Comparison of ENCODE assay signal across 20 cellular contexts in genomic region chr20:42639140-42639539, GRCh38.
DNase-seq lines count a peak whose midpoint lies in the region; ATAC-seq, FAIRE-seq and TF ChIP-seq lines count a peak whose summit lies in the region.
"Had no signal": no experiment of that assay in that cellular context is flagged by ENCODE, and none has a peak within 500 bp of the region (broad histone marks: within the 10 kb centered on the region; RNA-seq: fewer than 3 reads in every experiment).

No MANE protein-coding gene starts in this region.

- no peak overlapping the region for H3K18ac ChIP-seq in H1 (ENCODE audit: extremely low read depth, low read length)

- no peak overlapping the region for H2BK20ac ChIP-seq in H1 (ENCODE audit: low read length)

- H3K9me3 ChIP-seq in HepG2 (ENCODE audit: low read length) (peaks cover 43% of the 10 kb centered on the region), right lobe of liver (no peaks in the 10 kb centered on the region), H1 (ENCODE audit: insufficient read depth in 2 of 2, low read depth in 1 of 2, low read length in 1 of 2) (peaks cover 0 to 4% of the 10 kb centered on the region in 2 experiments; a peak in 1 of 4 replicates), esophagus muscularis mucosa (peaks cover 0 to 7% (median 2%) of the 10 kb centered on the region in 4 donors)
- H3K9me3 ChIP-seq: BE2C had no signal

- DNase-seq in HepG2 (ENCODE audit: low spot score), result no peak
- DNase-seq in right lobe of liver, result no peak
- peak; percentile 6 for DNase-seq in OCI-M1 (lab: John Stamatoyannopoulos, UW)
- no peak for DNase-seq in H1 (ENCODE audit: low read depth in 1 of 2, low spot score in 2 of 2)
- DNase-seq in esophagus muscularis mucosa (ENCODE audit: extremely low spot score), result no peak
- no peak for DNase-seq in caudate nucleus (lab: John Stamatoyannopoulos, UW)
- DNase-seq: ACHN; BE2C; C1 segment of cervical spinal cord; CD4-positive, CD25-positive, alpha-beta regulatory T cell; CD8-positive, alpha-beta memory T cell; COR-L47; H7 had no signal

- H3K36me3 ChIP-seq in HepG2 (replicated peaks in 1 of 2; ENCODE audit: control insufficient read depth in 1 of 2, insufficient read depth in 2 of 2, low read length in 2 of 2) (no peaks in the 10 kb centered on the region), right lobe of liver (no peaks in the 10 kb centered on the region), H1 (ENCODE audit: control insufficient read depth in 2 of 4, insufficient read depth in 4 of 4, low read length in 3 of 4) (no peaks in the 10 kb centered on the region), esophagus muscularis mucosa (no peaks in the 10 kb centered on the region)
- H3K36me3 ChIP-seq: BE2C had no signal

- TF ChIP-seq RAD21 in HepG2 (CRISPR knock-in tag; IDR thresholded peaks at IDR 0.05) (no peak), H1 (IDR thresholded peaks at IDR 0.05 in 1 of 2, conservative IDR thresholded peaks at IDR 0.05 in 1 of 2; ENCODE audit: low read depth in 2 of 2, low read length in 2 of 2) (no peak)

- H3K4me1 ChIP-seq in HepG2 (ENCODE audit: insufficient read depth, low read length) (no peaks in the 10 kb centered on the region), right lobe of liver (no peaks in the 10 kb centered on the region), H1 (replicated peaks in 1 of 4; ENCODE audit: control insufficient read depth in 3 of 4, insufficient read depth in 4 of 4, low read length in 3 of 4) (no peaks in the 10 kb centered on the region), esophagus muscularis mucosa (no peaks in the 10 kb centered on the region)
- H3K4me1 ChIP-seq: BE2C had no signal

- no peaks in the 10 kb centered on the region for H4K20me1 ChIP-seq in HepG2 (ENCODE audit: insufficient read depth, low read length)
- H4K20me1 ChIP-seq in H1 (replicated peaks in 1 of 2; ENCODE audit: control insufficient read depth in 1 of 2, insufficient read depth in 2 of 2, low read length in 2 of 2), result no peaks in the 10 kb centered on the region

- intact Hi-C loops in HepG2 (cut with micrococcal nuclease; ENCODE audit: unreplicated experiment), result no loop called here
- intact Hi-C loops in right lobe of liver (cut with DNase I), result no loop called here
- intact Hi-C loops in esophagus muscularis mucosa (cut with DNase I), result no loop called here

- H3K27ac ChIP-seq in HepG2 (ENCODE audit: extremely low read length, insufficient read depth, low read length), result no peak overlapping the region
- no peak overlapping the region for H3K27ac ChIP-seq in right lobe of liver
- no peak overlapping the region for H3K27ac ChIP-seq in H1 (ENCODE audit: low read depth, low read length)
- no peak overlapping the region for H3K27ac ChIP-seq in esophagus muscularis mucosa (replicated peaks in 1 of 4)
- no peak overlapping the region for H3K27ac ChIP-seq in caudate nucleus (ENCODE audit: low read depth, low read length)

- H3K79me2 ChIP-seq in HepG2 (ENCODE audit: insufficient read depth, low read length) (no peaks in the 10 kb centered on the region), H1 (ENCODE audit: control insufficient read depth in 1 of 2, insufficient read depth in 2 of 2, low read length in 2 of 2) (no peaks in the 10 kb centered on the region)

- no peaks in the 10 kb centered on the region for H3K23me2 ChIP-seq in H1 (ENCODE audit: low read depth, low read length)

- no peak overlapping the region for H4K91ac ChIP-seq in H1 (replicated peaks; ENCODE audit: insufficient read length, low read length)

- H3K14ac ChIP-seq in H1 (ENCODE audit: insufficient read length), result no peak overlapping the region

- H3K79me1 ChIP-seq in H1 (ENCODE audit: low read depth, low read length), result no peaks in the 10 kb centered on the region

- no peak overlapping the region for H3K9ac ChIP-seq in HepG2 (ENCODE audit: insufficient read depth, low read depth, low read length)
- H3K9ac ChIP-seq in H1 (replicated peaks in 1 of 4; ENCODE audit: extremely low read depth in 1 of 4, low read depth in 3 of 4, low read length in 3 of 4), result no peak overlapping the region

- TF ChIP-seq CTCF in HepG2 (CRISPR knock-in tag; IDR thresholded peaks at IDR 0.05) (no peak), right lobe of liver (IDR thresholded peaks at IDR 0.05) (no peak), H1 (IDR thresholded peaks at IDR 0.05; ENCODE audit: control extremely low read depth in 1 of 3, insufficient read depth in 1 of 3, low read depth in 1 of 3, low read length in 3 of 3) (no peak), esophagus muscularis mucosa (IDR thresholded peaks at IDR 0.05) (no peak)

- H3K4me3 ChIP-seq in HepG2 (replicated peaks in 1 of 3; ENCODE audit: insufficient read depth in 1 of 3, low read depth in 2 of 3, low read length in 3 of 3) (no peak overlapping the region), right lobe of liver (no peak overlapping the region), H1 (ENCODE audit: extremely low read depth in 1 of 4, insufficient read depth in 2 of 4, low read depth in 3 of 4, low read length in 4 of 4) (no peak overlapping the region), esophagus muscularis mucosa (no peak overlapping the region)
- H3K4me3 ChIP-seq: GM23338 had no signal

- no peak overlapping the region for H2BK15ac ChIP-seq in H1 (ENCODE audit: low read length)

- ATAC-seq in HepG2, result no peak
- ATAC-seq in right lobe of liver, result no peak
- no peak for ATAC-seq in HG02623 (IDR thresholded peaks at IDR 0.05; ENCODE audit: unreplicated experiment)
- ATAC-seq: GM23338 had no signal

- H2AK5ac ChIP-seq in H1 (ENCODE audit: low read depth, low read length), result no peak overlapping the region

- H3K27me3 ChIP-seq in HepG2 (ENCODE audit: control insufficient read depth in 1 of 2, insufficient read depth in 2 of 2, low read length in 2 of 2), result no peaks in the 10 kb centered on the region
- H3K27me3 ChIP-seq in right lobe of liver, result no peaks in the 10 kb centered on the region
- no peaks in the 10 kb centered on the region for H3K27me3 ChIP-seq in H1 (replicated peaks in 1 of 4; ENCODE audit: control insufficient read depth in 3 of 4, extremely low read depth in 1 of 4, insufficient read depth in 3 of 4, low read length in 3 of 4)
- H3K27me3 ChIP-seq in esophagus muscularis mucosa, result no peaks in the 10 kb centered on the region
- H3K27me3 ChIP-seq: BE2C had no signal

- no peak overlapping the region for H2BK12ac ChIP-seq in H1 (ENCODE audit: low read depth, low read length)

- no peak overlapping the region for H3K23ac ChIP-seq in H1 (ENCODE audit: insufficient read length)

- H4K8ac ChIP-seq in H1 (ENCODE audit: extremely low read depth, insufficient read depth, low read length), result no peak overlapping the region

- H2AFZ ChIP-seq in HepG2 (ENCODE audit: low read length), result no peak overlapping the region
- 0 out of 2 replicates have a peak overlapping the region, but pooled peaks have one; percentile 58 for H2AFZ ChIP-seq in H1 (ENCODE audit: low read length)
- H2AFZ ChIP-seq: GM23338 had no signal

- H3K4ac ChIP-seq in H1 (replicated peaks; ENCODE audit: insufficient read length, low read depth, low read length), result no peak overlapping the region

- no peak overlapping the region for H3K56ac ChIP-seq in H1 (replicated peaks; ENCODE audit: insufficient read length, low read depth, low read length)

- no peak overlapping the region for H2BK5ac ChIP-seq in H1 (ENCODE audit: low read depth, low read length)

- TF ChIP-seq POLR2A in HepG2 (IDR thresholded peaks at IDR 0.05; ENCODE audit: insufficient read depth in 1 of 2, low read depth in 2 of 2, low read length in 2 of 2) (no peak), right lobe of liver (IDR thresholded peaks at IDR 0.05) (no peak), H1 (IDR thresholded peaks at IDR 0.05; ENCODE audit: control extremely low read depth in 1 of 2, low read depth in 2 of 2, low read length in 2 of 2) (no peak), esophagus muscularis mucosa (IDR thresholded peaks at IDR 0.05; ENCODE audit: low read depth) (no peak)

- BruUV-seq in HepG2 (replicated peaks; lab: Mats Ljungman, UMichigan), result no TSS peak

- POLR2A ChIA-PET in HepG2 (lab: Yijun Ruan, JAX), result no interaction called here
- POLR2A ChIA-PET in H1 (lab: Charles Lee; ENCODE audit: partially characterized antibody), result no interaction called here

- H3K4me2 ChIP-seq in HepG2 (ENCODE audit: low read depth, low read length), result no peak overlapping the region
- H3K4me2 ChIP-seq in H1 (ENCODE audit: insufficient read depth in 1 of 2, low read depth in 2 of 2, low read length in 2 of 2), result no peak overlapping the region
- H3K4me2 ChIP-seq: GM23338 had no signal

- FAIRE-seq in HepG2 (lab: Jason Lieb, UNC) (peak; percentile 37), H1 (lab: Jason Lieb, UNC) (no peak)
- FAIRE-seq: A204.1, D721Med, G401.6, GM12891, GM18507 had no signal

- no peak overlapping the region for H2BK120ac ChIP-seq in H1 (replicated peaks; ENCODE audit: low read depth, low read length)

- H4K5ac ChIP-seq in H1 (ENCODE audit: insufficient read length, low read depth, low read length), result no peak overlapping the region

- in situ Hi-C loops in HepG2 (cut with HindIII; ENCODE audit: extremely low pct_ligation_motif_present, low pct_unique_long_range_greater_than_20kb), result no loop called here

- CTCF ChIA-PET in HepG2 (lab: Yijun Ruan, JAX; ENCODE audit: low intra/inter-chr PET ratio, low total read pairs) (no interaction called here), H1 (lab: Charles Lee; ENCODE audit: partially characterized antibody) (interaction anchor here (1.2 kb wide), 1 partner anchor 554 kb away, joined by 4 read pairs; no protein-coding TSS in a partner anchor)

- WGBS in HepG2 (ENCODE audit: low lambda C conversion rate), result 1% methylated on average over 5 of the region's 5 CpGs
- WGBS in right lobe of liver (ENCODE audit: insufficient coverage, low coverage, low lambda C conversion rate, missing lambda C conversion rate), result 50% methylated on average over 5 of the region's 5 CpGs
- WGBS in H1 (ENCODE audit: extremely low coverage in 1 of 2, insufficient coverage in 1 of 2, insufficient read length in 1 of 2, insufficient replicate concordance in 2 of 2, low coverage in 1 of 2, low lambda C conversion rate in 2 of 2, missing lambda C conversion rate in 1 of 2), 2 experiments, result 64% methylated on average over 5 of the region's 5 CpGs; no CpG with 5 or more reads in 1 of the 2 experiments
- 73% methylated on average over 5 of the region's 5 CpGs for WGBS in esophagus muscularis mucosa

- TF ChIP-seq EP300 in HepG2 (IDR thresholded peaks at IDR 0.05; ENCODE audit: low read depth in 2 of 2, low read length in 2 of 2), result no peak
- no peak for TF ChIP-seq EP300 in HepG2 (CRISPR knock-in tag; IDR thresholded peaks at IDR 0.05; ENCODE audit: borderline replicate concordance)
- TF ChIP-seq EP300 in H1 (IDR thresholded peaks at IDR 0.05; ENCODE audit: borderline replicate concordance in 1 of 2, low read depth in 2 of 2, low read length in 2 of 2), result no peak
- TF ChIP-seq EP300 in esophagus muscularis mucosa (IDR thresholded peaks at IDR 0.05), result no peak

TF ChIP-seq in HepG2, 621 proteins besides CTCF, POLR2A, EP300 and RAD21 (continues in another document):
- no peak for TF ChIP-seq SCMH1 (CRISPR knock-in tag; IDR thresholded peaks at IDR 0.05; ENCODE audit: borderline replicate concordance)
- peak; percentile 57 to 79 for TF ChIP-seq MAFK (conservative IDR thresholded peaks at IDR 0.05 in 1 of 2, IDR thresholded peaks at IDR 0.05 in 1 of 2; ENCODE audit: low read length in 2 of 2)

TF ChIP-seq in H1, 55 proteins besides CTCF, POLR2A, EP300 and RAD21 (continues in another document):
- TF ChIP-seq SIRT6 (IDR thresholded peaks at IDR 0.05; ENCODE audit: low read length) (no peak), JUND (IDR thresholded peaks at IDR 0.05; ENCODE audit: low read length) (no peak)

Comparison
In these comparisons a context has a peak if more than half of its experiments do, and no peak if none do; other contexts are left out.
1. Of the 41 proteins assayed by ChIP-seq in both HepG2 and H1: peak only in HepG2: MAFK; only in H1: none; in both: none; in neither: 40.